In genomic region chr19:54431255-54431838, GRCh38 we compare ENCODE assay signal across 1 cellular context.
TF ChIP-seq lines count a peak whose summit lies in the region.

No MANE protein-coding gene starts in this region.

TF ChIP-seq in H1, 55 proteins besides CTCF, POLR2A, EP300 and RAD21:
- no peak for TF ChIP-seq SRF (IDR thresholded peaks at IDR 0.05; ENCODE audit: low read depth, low read length)
- TF ChIP-seq NANOG (IDR thresholded peaks at IDR 0.05; ENCODE audit: insufficient read depth, low read depth, low read length, poor library complexity, severe bottlenecking): no peak
- no peak for TF ChIP-seq JUN (IDR thresholded peaks at IDR 0.05; ENCODE audit: low read depth, low read length)
